Comparison of ENCODE assay signal across 20 cellular contexts in the genomic region with DNA sequence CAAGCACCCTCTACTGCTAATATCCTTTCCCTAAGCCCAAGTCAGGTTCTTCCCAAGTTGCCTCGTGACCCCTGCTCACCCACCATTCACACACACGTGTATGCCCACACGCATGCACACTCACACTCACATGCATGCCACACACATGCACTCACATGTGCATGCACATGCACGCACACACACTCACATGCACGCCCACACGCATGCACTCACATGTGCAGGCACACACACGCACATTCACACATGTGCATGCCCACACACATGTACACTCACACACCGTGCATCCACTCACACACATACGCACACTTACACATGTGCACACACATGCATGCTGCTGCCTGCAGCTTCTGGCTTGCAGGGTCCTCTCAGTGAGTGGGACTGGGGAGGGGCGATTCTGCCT.
"Had no signal": no experiment of that assay in that cellular context is flagged by ENCODE, and none has a peak within 500 bp of the region (broad histone marks: within the 10 kb centered on the region; RNA-seq: fewer than 3 reads in every experiment).

No MANE protein-coding gene starts in this region.

- H3K36me3 ChIP-seq: breast epithelium, neutrophil had no signal

- ATAC-seq: activated CD4-positive, CD25-positive, alpha-beta regulatory T cell treated with anti-CD3 and anti-CD28 coated beads, Interleukin-2, amount 50 U/mL, for 24 hours; activated naive CD8-positive, alpha-beta T cell treated with anti-CD3 and anti-CD28 coated beads, Interleukin-2, amount 50 U/mL, for 24 hours; left lobe of liver; stimulated activated naive B cell treated with anti-CD40 and anti-IgM and Interleukin-4, amounts not matched to agents 10 μg/mL and 1 μg/mL and 100 μg/mL, for 72 hours had no signal

- H3K4me1 Mint-ChIP-seq: naive B cell had no signal

- H3K36me3 Mint-ChIP-seq: naive B cell; stimulated activated naive B cell treated with anti-CD40 and anti-IgM and Interleukin-4, amounts not matched to agents 10 μg/mL and 1 μg/mL and 100 μg/mL, for 72 hours had no signal

- H3K4me3 ChIP-seq: breast epithelium, dorsolateral prefrontal cortex, hepatocyte, skin epidermis, tibial artery had no signal

- DNase-seq: activated CD4-positive, alpha-beta T cell treated with anti-CD3 and anti-CD28 coated beads, Interleukin-2, amount 50 U/mL, for 1 hour; activated naive CD4-positive, alpha-beta T cell; activated naive CD8-positive, alpha-beta T cell treated with anti-CD3 and anti-CD28 coated beads, Interleukin-2, amount 50 U/mL, for 24 hours; activated T-cell treated with anti-CD3 and anti-CD28 coated beads for 4 hours; dorsolateral prefrontal cortex; endodermal cell; erythroblast; islet precursor cell; mammary epithelial cell; naive B cell; stimulated activated CD4-positive, alpha-beta T cell treated with anti-CD3 and anti-CD28 coated beads, Interleukin-15, amount 100 ng/mL, for 24 hours; stimulated activated CD4-positive, alpha-beta T cell treated with anti-CD3 and anti-CD28 coated beads, Interleukin-4, amount 100 ng/mL, for 1 hour; stimulated activated naive B cell treated with anti-CD40 and anti-IgM and Interleukin-4, amounts not matched to agents 10 μg/mL and 1 μg/mL and 100 μg/mL, for 72 hours; tibial artery had no signal

- H3K4me3 Mint-ChIP-seq: activated naive CD8-positive, alpha-beta T cell treated with anti-CD3 and anti-CD28 coated beads, Interleukin-2, amount 50 U/mL, for 24 hours; endodermal cell; naive B cell; stimulated activated naive B cell treated with anti-CD40 and anti-IgM and Interleukin-4, amounts not matched to agents 10 μg/mL and 1 μg/mL and 100 μg/mL, for 72 hours had no signal

- H3K9me3 ChIP-seq: breast epithelium, neutrophil, tibial artery had no signal

- H3K9me3 Mint-ChIP-seq: activated naive CD8-positive, alpha-beta T cell treated with anti-CD3 and anti-CD28 coated beads, Interleukin-2, amount 50 U/mL, for 24 hours; endodermal cell; naive B cell; stimulated activated naive B cell treated with anti-CD40 and anti-IgM and Interleukin-4, amounts not matched to agents 10 μg/mL and 1 μg/mL and 100 μg/mL, for 72 hours had no signal

- H3K27me3 ChIP-seq: breast epithelium, dorsolateral prefrontal cortex, hepatocyte, tibial artery had no signal

- H3K27ac Mint-ChIP-seq: activated naive CD8-positive, alpha-beta T cell treated with anti-CD3 and anti-CD28 coated beads, Interleukin-2, amount 50 U/mL, for 24 hours; endodermal cell; naive B cell; stimulated activated naive B cell treated with anti-CD40 and anti-IgM and Interleukin-4, amounts not matched to agents 10 μg/mL and 1 μg/mL and 100 μg/mL, for 72 hours had no signal

- H3K27me3 Mint-ChIP-seq: activated naive CD8-positive, alpha-beta T cell treated with anti-CD3 and anti-CD28 coated beads, Interleukin-2, amount 50 U/mL, for 24 hours had no signal

- H3K27ac ChIP-seq: breast epithelium, dorsolateral prefrontal cortex, hepatocyte, neutrophil, tibial artery had no signal
